In the genomic region with DNA sequence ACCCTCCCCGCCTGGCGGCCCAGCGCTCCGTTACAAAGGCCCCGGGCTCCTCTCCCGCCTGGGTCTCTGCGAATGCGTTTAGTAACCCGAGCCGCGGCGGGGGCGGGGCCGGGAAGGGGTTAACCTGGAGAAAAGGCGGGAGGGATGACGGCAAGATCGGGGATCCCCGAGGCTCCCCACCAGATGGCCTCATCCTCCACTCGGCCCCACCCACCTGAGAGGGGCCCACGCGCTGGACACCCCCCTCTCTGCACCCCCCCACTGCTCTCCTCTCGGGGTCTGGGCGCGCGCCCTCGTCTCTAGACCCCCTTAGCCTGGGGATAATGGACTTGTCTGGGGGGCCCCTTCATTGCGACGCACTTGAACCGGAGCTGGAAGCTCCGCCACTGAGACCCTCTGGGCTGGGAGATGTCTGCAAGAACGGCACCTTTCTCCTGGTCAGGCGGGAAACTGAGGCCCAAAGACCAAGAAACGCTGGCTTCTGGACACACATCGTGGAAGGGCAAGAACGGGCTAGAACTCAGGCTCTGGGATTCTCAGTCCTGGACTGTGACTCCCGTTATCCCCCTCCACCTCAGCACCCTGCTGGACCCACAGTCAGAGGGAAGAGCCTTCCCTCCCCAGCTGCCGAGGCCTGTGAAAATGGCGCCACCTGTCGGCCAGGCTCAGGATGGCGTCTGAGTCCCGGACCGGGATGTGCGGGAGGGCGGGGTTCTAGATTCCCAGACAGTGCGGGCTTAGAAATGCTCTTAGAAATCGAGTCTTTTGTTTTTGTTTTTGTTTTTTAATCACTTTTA, we compare ENCODE assay signal across 8 cellular contexts. TPM values are rescaled to one million over a fixed set of nuclear protein-coding genes. Genes with fewer than 3 reads are reported as not detected.
A peak's percentile ranks its signal among the peaks of the same experiment; 100 is the strongest.
DNase-seq lines count a peak whose midpoint lies in the region; ATAC-seq and TF ChIP-seq lines count a peak whose summit lies in the region.

No MANE protein-coding gene starts in this region.

- no peak overlapping the region for H2BK5ac ChIP-seq in neuronal stem cell (ENCODE audit: low read length)

- H3K36me3 ChIP-seq in ES-I3 (ENCODE audit: insufficient read depth, low read length) (no peaks in the 10 kb centered on the region), neuronal stem cell (replicated peaks in 1 of 2; ENCODE audit: control insufficient read depth in 2 of 2, insufficient read depth in 2 of 2, low read length in 2 of 2) (peaks cover 0 to 28% of the 10 kb centered on the region in 2 donors), suprapubic skin (no peaks in the 10 kb centered on the region)

- no peaks in the 10 kb centered on the region for H3K9me3 ChIP-seq in ES-I3 (ENCODE audit: control insufficient read depth, insufficient read depth, low read length)
- H3K9me3 ChIP-seq in neuronal stem cell (replicated peaks in 1 of 2; ENCODE audit: control insufficient read depth in 2 of 2, insufficient read depth in 1 of 2, low read depth in 1 of 2, low read length in 2 of 2) = no peaks in the 10 kb centered on the region
- H3K9me3 ChIP-seq in suprapubic skin = no peaks in the 10 kb centered on the region

- peak overlapping the region; percentile 82 for H2AFZ ChIP-seq in neuronal stem cell (ENCODE audit: low read length)

- peak overlapping the region; percentile 54; the same call in 1 of the 2 replicates for H3K9ac ChIP-seq in ES-I3 (ENCODE audit: low read depth, low read length)
- no peak overlapping the region for H3K9ac ChIP-seq in neuronal stem cell (ENCODE audit: low read depth, low read length, poor library complexity)

- peak overlapping the region; percentile 96 for H3K18ac ChIP-seq in neuronal stem cell (ENCODE audit: low read length)

- WGBS in neuronal stem cell (ENCODE audit: extremely low coverage in 2 of 2, insufficient read length in 2 of 2, insufficient replicate concordance in 1 of 2), 2 donors = no CpG with 5 or more reads among the region's 46 CpGs
- 0% methylated on average over 11 of the region's 46 CpGs for WGBS in suprapubic skin

- H3K79me1 ChIP-seq in neuronal stem cell (ENCODE audit: low read depth, low read length) = no peaks in the 10 kb centered on the region

- DNase-seq in M059J (ENCODE audit: low read depth) (peak; percentile 92), SHP77 (lab: John Stamatoyannopoulos, UW) (peak; percentile 85 to 87), fibroblast of villous mesenchyme (ENCODE audit: low read depth) (peak; percentile 86), neuronal stem cell (ENCODE audit: low spot score) (peak; percentile 92), suprapubic skin (ENCODE audit: low spot score in 2 of 2) (peak; percentile 94 to 95)
- DNase-seq in activated T-helper 9 cell treated with anti-CD3 and anti-CD28 coated beads, Interleukin-2, amount 50 U/mL, for 16 hours (ENCODE audit: low read depth) = peak; percentile 76

- no peak overlapping the region for H2BK120ac ChIP-seq in neuronal stem cell (ENCODE audit: low read depth, low read length)

- H3K27ac ChIP-seq in neuronal stem cell (replicated peaks; ENCODE audit: low read length) (peak overlapping the region; percentile 52), suprapubic skin (no peak overlapping the region)

- TF ChIP-seq EP300 in suprapubic skin (IDR thresholded peaks at IDR 0.05) = no peak

- H2BK12ac ChIP-seq in neuronal stem cell (ENCODE audit: low read length) = no peak overlapping the region

- TF ChIP-seq CTCF in fibroblast of villous mesenchyme (IDR thresholded peaks at IDR 0.05; ENCODE audit: insufficient read depth, low read depth, low read length) (peak; percentile 98), suprapubic skin (IDR thresholded peaks at IDR 0.05) (peak; percentile 97 to 98)

- TF ChIP-seq POLR2A in suprapubic skin (IDR thresholded peaks at IDR 0.05) = no peak

- no peak overlapping the region for H3K23ac ChIP-seq in neuronal stem cell (ENCODE audit: low read depth, low read length, poor library complexity)

- H4K8ac ChIP-seq in neuronal stem cell (ENCODE audit: low read depth, low read length) = no peak overlapping the region

- H3K4me2 ChIP-seq in neuronal stem cell (ENCODE audit: insufficient read depth, low read length, poor library complexity, severe bottlenecking) = peak overlapping the region; percentile 79

- no peak for ATAC-seq in HG02759 (IDR thresholded peaks at IDR 0.05; ENCODE audit: unreplicated experiment)

- no peak overlapping the region for H3K14ac ChIP-seq in neuronal stem cell (ENCODE audit: low read length)

- H3K27me3 ChIP-seq in neuronal stem cell (ENCODE audit: control insufficient read depth in 3 of 3, insufficient read depth in 3 of 3, low read depth in 1 of 3, low read length in 3 of 3) (peaks cover 0 to 45% (median 3%) of the 10 kb centered on the region in 3 experiments), suprapubic skin (peaks cover 24% of the 10 kb centered on the region)

- H4K91ac ChIP-seq in neuronal stem cell (ENCODE audit: low read depth, low read length, poor library complexity) = no peak overlapping the region

- no peak overlapping the region for H3K4ac ChIP-seq in neuronal stem cell (ENCODE audit: low read length)

- H2AK5ac ChIP-seq in neuronal stem cell (ENCODE audit: low read depth, low read length) = no peak overlapping the region

- peak overlapping the region; percentile 57 for H3K4me3 ChIP-seq in fibroblast of villous mesenchyme (ENCODE audit: low read depth, low read length)
- H3K4me3 ChIP-seq in neuronal stem cell (ENCODE audit: low read length in 2 of 2) = peak overlapping the region; percentile 56 to 74
- H3K4me3 ChIP-seq in suprapubic skin = no peak overlapping the region

- no peak overlapping the region for H2BK15ac ChIP-seq in neuronal stem cell (ENCODE audit: low read length)

- H3K4me1 ChIP-seq in ES-I3 (ENCODE audit: insufficient read depth, low read length) (peaks cover 21% of the 10 kb centered on the region), neuronal stem cell (ENCODE audit: control insufficient read depth in 2 of 2, insufficient read depth in 1 of 2, low read depth in 1 of 2, low read length in 2 of 2) (peaks cover 26 to 29% of the 10 kb centered on the region in 2 donors), suprapubic skin (peaks cover 69% of the 10 kb centered on the region)

RNA-seq across cellular contexts. Expression of a gene that starts 2.9 kb away (rescaled TPM):
- total RNA-seq in M059J (2014; rRNA removed; shearing (Covaris generic)) = 7.1 and 7.3 TPM in 2 replicates
- total RNA-seq in fibroblast of villous mesenchyme (18.4 and 21.2 TPM in 2 replicates), suprapubic skin (100 to 1,000 TPM; 108 to 236 (median 121) TPM)
- polyA plus RNA-seq in neuronal stem cell (2013, experiment 1 of 2) = 83.2 TPM
- polyA plus RNA-seq in neuronal stem cell (2013, experiment 2 of 2) = 84.5 TPM

RNA-seq across cellular contexts. Expression of a gene that starts 21.6 kb away (rescaled TPM):
- total RNA-seq in M059J (2014; rRNA removed; shearing (Covaris generic)) = 30.5 and 66.3 TPM in 2 replicates
- 17.7 and 20.9 TPM in 2 replicates for total RNA-seq in fibroblast of villous mesenchyme
- 71.5 TPM for polyA plus RNA-seq in neuronal stem cell (2013, experiment 1 of 2)
- 74.4 TPM for polyA plus RNA-seq in neuronal stem cell (2013, experiment 2 of 2)
- 10 to 100 TPM; 42.2 to 58.3 (median 51.1) TPM for total RNA-seq in suprapubic skin
